1 cellular context compared by ENCODE assay signal in the genomic region with DNA sequence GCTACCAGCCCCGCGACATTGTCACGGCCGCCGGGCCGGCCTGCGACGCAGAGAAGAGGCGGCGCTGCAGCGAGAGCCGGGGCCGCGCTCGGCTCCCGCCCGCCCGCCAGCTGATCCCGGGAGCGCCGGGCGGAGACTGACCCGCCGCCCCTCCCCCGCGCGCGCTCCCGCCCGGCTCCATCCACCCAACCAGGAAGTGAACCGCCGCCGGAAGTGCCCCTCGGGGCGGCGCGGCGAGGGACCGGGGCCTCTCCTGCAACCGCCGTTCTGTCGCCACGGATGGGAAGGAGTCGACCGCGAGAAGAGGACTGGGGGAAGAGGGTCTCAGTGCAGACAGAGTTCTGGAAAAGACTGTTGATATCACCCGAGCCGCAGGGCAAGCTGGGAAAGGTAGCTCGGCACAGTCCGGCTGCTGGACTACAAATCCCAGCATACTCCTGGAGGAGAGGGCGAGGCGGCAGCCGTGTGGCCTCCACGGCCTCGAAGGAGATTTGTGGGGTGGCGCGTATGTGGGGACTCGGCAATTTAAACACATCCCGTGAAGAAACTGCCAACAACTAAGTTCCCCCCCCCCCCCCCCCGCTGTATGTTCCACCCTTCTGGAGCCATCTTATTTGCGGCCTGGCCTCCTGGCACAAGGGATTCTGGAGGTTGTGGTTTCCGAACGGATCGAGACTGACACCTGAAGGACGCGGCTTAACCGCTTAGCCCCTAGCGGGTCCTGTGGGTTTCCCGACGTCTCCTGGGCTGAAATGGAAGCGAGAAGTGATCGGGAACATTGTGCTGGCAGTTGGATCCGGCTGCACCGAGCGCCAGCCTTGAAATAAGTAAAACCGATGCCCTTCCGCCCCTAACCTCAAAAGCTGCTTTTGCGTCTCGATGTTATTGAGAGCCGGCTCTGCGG.
TF ChIP-seq lines count a peak whose summit lies in the region.

Gene AAK1, minus strand, starts transcription at position 138 of the 904 bp plus-strand sequence. CDS start 699 bp downstream, outside the sequence.

TF ChIP-seq in K562, 482 proteins besides CTCF, POLR2A, EP300 and RAD21 (continued from another document and continues in another):
- TF ChIP-seq, protein P1, sequence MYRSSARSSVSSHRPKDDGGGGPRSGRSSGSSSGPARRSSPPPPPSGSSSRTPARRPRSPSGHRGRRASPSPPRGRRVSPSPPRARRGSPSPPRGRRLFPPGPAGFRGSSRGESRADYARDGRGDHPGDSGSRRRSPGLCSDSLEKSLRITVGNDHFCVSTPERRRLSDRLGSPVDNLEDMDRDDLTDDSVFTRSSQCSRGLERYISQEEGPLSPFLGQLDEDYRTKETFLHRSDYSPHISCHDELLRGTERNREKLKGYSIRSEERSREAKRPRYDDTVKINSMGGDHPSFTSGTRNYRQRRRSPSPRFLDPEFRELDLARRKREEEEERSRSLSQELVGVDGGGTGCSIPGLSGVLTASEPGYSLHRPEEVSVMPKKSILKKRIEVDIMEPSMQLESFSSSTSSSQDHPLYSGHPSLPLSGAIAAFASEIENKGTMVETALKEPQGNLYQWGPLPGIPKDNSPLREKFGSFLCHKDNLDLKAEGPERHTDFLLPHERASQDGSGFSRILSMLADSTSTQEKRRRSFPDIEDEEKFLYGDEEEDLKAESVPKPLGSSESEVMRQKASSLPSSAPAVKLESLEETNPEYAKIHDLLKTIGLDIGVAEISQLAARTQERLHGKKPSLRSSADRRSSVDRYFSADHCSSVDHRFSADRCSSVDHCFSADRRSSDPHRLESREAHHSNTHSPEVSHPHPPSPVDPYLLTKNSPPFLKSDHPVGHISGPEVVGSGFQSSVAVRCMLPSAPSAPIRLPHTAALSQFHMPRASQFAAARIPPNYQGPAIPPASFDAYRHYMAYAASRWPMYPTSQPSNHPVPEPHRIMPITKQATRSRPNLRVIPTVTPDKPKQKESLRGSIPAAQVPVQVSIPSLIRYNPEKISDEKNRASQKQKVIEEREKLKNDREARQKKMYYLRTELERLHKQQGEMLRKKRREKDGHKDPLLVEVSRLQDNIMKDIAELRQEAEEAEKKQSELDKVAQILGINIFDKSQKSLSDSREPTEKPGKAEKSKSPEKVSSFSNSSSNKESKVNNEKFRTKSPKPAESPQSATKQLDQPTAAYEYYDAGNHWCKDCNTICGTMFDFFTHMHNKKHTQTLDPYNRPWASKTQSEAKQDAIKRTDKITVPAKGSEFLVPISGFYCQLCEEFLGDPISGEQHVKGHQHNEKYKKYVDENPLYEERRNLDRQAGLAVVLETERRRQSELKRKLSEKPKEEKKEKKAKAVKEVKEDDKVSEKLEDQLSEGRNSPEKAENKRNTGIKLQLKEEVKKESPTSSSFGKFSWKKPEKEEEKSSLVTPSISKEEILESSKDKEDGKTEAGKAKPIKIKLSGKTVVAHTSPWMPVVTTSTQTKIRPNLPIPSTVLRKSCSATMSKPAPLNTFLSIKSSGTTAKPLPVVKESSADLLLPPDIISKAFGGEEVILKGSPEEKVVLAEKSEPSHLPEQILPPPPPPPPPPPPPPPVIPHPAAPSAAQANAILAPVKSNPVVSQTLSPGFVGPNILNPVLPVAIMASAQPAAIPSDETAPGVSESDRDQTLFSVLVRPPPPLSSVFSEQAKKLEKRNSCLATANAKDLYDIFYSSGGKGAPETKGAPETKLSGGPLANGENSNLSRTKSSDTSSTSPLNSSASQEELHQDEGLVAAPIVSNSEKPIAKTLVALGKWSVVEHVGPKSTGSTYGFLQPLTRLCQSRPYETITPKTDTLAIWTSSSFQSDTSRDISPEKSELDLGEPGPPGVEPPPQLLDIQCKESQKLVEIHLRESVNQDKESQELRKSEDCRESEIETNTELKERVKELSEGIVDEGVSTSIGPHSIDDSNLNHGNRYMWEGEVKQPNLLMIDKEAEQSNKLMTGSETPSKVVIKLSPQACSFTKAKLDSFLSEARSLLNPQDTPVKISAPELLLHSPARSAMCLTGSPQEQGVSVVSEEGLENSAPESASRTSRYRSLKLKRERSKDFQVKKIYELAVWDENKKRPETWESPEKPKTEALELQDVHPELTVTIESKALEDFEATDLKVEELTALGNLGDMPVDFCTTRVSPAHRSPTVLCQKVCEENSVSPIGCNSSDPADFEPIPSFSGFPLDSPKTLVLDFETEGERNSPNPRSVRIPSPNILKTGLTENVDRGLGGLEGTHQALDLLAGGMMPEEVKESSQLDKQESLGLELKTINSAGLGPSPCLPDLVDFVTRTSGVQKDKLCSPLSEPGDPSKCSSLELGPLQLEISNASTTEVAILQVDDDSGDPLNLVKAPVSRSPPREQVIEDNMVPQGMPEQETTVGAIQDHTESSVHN (IDR thresholded peaks at IDR 0.05; ENCODE audit: borderline replicate concordance in 1 of 2, low read depth in 1 of 2), result no peak
- TF ChIP-seq NKRF (IDR thresholded peaks at IDR 0.05; ENCODE audit: borderline replicate concordance) (0 out of 2 replicates have a peak, but pooled peaks have one; percentile 31), SMAD3 (CRISPR knock-in tag; conservative IDR thresholded peaks at IDR 0.05) (peak; percentile 49; the same call in 1 of the 2 replicates), EWSR1 (IDR thresholded peaks at IDR 0.05; ENCODE audit: borderline replicate concordance, low read depth, partially characterized antibody) (no peak), PYGO2 (tag; IDR thresholded peaks at IDR 0.05) (no peak), TBL1XR1 (IDR thresholded peaks at IDR 0.05; ENCODE audit: low read length in 2 of 2) (no peak), ILF3 (IDR thresholded peaks at IDR 0.05; ENCODE audit: borderline replicate concordance) (no peak), NFRKB (IDR thresholded peaks at IDR 0.05; ENCODE audit: low read depth) (peak; percentile 41; the same call in 1 of the 2 replicates), ZNF175 (CRISPR knock-in tag; IDR thresholded peaks at IDR 0.05; ENCODE audit: low read depth) (no peak; the same call in 1 of the 2 replicates), DACH1 (IDR thresholded peaks at IDR 0.05; ENCODE audit: partially characterized antibody) (peak; percentile 66), FIP1L1 (IDR thresholded peaks at IDR 0.05; ENCODE audit: low read depth, low read length, poor library complexity, severe bottlenecking) (no peak), ZNF12 (CRISPR knock-in tag; IDR thresholded peaks at IDR 0.05) (0 out of 2 replicates have a peak, but pooled peaks have one; percentile 60), ARID1B (IDR thresholded peaks at IDR 0.05) (no peak), CBX8 (IDR thresholded peaks at IDR 0.05; ENCODE audit: borderline replicate concordance, extremely low read depth, low read depth, low read length, poor library complexity, severe bottlenecking) (no peak), ZNF174 (CRISPR knock-in tag; IDR thresholded peaks at IDR 0.05) (no peak), HIVEP1 (CRISPR knock-in tag; IDR thresholded peaks at IDR 0.05) (no peak), NR4A1 (CRISPR knock-in tag; IDR thresholded peaks at IDR 0.05) (no peak), NR4A1 (tag; IDR thresholded peaks at IDR 0.05) (no peak), BRF2 (IDR thresholded peaks at IDR 0.05; ENCODE audit: borderline replicate concordance, insufficient read depth, insufficient read length) (no peak), NR2C2 (CRISPR knock-in tag; IDR thresholded peaks at IDR 0.05) (peak; percentile 82; the same call in 1 of the 2 replicates), NR2C2 (tag; IDR thresholded peaks at IDR 0.05) (peak; percentile 97), MAFK (IDR thresholded peaks at IDR 0.05; ENCODE audit: low read length) (no peak), CEBPZ (IDR thresholded peaks at IDR 0.05; ENCODE audit: borderline replicate concordance, low read depth, low read length) (no peak), STAG1 (CRISPR knock-in tag; IDR thresholded peaks at IDR 0.05; ENCODE audit: borderline replicate concordance) (no peak)
- TF ChIP-seq, protein P2, sequence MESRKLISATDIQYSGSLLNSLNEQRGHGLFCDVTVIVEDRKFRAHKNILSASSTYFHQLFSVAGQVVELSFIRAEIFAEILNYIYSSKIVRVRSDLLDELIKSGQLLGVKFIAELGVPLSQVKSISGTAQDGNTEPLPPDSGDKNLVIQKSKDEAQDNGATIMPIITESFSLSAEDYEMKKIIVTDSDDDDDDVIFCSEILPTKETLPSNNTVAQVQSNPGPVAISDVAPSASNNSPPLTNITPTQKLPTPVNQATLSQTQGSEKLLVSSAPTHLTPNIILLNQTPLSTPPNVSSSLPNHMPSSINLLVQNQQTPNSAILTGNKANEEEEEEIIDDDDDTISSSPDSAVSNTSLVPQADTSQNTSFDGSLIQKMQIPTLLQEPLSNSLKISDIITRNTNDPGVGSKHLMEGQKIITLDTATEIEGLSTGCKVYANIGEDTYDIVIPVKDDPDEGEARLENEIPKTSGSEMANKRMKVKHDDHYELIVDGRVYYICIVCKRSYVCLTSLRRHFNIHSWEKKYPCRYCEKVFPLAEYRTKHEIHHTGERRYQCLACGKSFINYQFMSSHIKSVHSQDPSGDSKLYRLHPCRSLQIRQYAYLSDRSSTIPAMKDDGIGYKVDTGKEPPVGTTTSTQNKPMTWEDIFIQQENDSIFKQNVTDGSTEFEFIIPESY (CRISPR knock-in tag; IDR thresholded peaks at IDR 0.05), result no peak
- TF ChIP-seq, protein P3, sequence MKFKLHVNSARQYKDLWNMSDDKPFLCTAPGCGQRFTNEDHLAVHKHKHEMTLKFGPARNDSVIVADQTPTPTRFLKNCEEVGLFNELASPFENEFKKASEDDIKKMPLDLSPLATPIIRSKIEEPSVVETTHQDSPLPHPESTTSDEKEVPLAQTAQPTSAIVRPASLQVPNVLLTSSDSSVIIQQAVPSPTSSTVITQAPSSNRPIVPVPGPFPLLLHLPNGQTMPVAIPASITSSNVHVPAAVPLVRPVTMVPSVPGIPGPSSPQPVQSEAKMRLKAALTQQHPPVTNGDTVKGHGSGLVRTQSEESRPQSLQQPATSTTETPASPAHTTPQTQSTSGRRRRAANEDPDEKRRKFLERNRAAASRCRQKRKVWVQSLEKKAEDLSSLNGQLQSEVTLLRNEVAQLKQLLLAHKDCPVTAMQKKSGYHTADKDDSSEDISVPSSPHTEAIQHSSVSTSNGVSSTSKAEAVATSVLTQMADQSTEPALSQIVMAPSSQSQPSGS (CRISPR knock-in tag; IDR thresholded peaks at IDR 0.05), result no peak
- TF ChIP-seq, protein P4, sequence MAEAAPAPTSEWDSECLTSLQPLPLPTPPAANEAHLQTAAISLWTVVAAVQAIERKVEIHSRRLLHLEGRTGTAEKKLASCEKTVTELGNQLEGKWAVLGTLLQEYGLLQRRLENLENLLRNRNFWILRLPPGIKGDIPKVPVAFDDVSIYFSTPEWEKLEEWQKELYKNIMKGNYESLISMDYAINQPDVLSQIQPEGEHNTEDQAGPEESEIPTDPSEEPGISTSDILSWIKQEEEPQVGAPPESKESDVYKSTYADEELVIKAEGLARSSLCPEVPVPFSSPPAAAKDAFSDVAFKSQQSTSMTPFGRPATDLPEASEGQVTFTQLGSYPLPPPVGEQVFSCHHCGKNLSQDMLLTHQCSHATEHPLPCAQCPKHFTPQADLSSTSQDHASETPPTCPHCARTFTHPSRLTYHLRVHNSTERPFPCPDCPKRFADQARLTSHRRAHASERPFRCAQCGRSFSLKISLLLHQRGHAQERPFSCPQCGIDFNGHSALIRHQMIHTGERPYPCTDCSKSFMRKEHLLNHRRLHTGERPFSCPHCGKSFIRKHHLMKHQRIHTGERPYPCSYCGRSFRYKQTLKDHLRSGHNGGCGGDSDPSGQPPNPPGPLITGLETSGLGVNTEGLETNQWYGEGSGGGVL (CRISPR knock-in tag; IDR thresholded peaks at IDR 0.05), result no peak
- TF ChIP-seq, protein P5, sequence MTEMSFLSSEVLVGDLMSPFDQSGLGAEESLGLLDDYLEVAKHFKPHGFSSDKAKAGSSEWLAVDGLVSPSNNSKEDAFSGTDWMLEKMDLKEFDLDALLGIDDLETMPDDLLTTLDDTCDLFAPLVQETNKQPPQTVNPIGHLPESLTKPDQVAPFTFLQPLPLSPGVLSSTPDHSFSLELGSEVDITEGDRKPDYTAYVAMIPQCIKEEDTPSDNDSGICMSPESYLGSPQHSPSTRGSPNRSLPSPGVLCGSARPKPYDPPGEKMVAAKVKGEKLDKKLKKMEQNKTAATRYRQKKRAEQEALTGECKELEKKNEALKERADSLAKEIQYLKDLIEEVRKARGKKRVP (CRISPR knock-in tag; IDR thresholded peaks at IDR 0.05), result peak; percentile 43; the same call in 1 of the 2 replicates
